Comparison of ENCODE assay signal across 30 cellular contexts in the genomic region with DNA sequence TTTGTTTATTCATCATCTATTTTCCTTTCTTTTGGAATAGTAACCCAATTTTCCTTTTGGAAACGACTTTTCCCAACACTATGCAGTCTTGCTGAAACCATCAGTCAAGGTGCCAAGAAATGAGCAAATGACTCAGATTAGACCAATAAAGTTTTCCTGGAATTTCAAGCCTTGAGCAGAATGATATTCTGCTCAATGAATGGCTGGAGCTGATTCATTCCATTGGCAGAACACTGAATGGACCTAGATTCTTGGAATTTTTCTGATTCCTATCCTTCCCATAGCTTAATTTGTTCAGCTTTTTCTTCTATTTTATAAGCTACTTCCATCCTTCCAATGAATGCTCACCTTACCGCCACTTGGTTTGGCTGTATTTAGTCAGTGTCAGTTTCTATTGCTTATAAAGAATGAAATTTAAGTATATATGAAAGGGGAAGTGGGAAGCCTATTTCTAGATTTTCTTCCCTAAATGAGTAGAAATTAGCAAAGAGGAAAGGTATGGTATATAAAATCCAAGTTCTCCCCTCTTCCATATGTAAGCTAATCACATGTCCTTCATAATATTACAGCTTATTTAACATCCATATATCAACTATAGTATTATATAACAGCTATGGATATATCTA.
DNase-seq lines count a peak whose midpoint lies in the region; FAIRE-seq and TF ChIP-seq lines count a peak whose summit lies in the region.
"Had no signal": no experiment of that assay in that cellular context is flagged by ENCODE, and none has a peak within 500 bp of the region (broad histone marks: within the 10 kb centered on the region; RNA-seq: fewer than 3 reads in every experiment).

No MANE protein-coding gene starts in this region.

- FAIRE-seq in HTR-8/SVneo (lab: Jason Lieb, UNC) (peak; percentile 86), astrocyte (lab: Jason Lieb, UNC) (no peak)
- FAIRE-seq: pancreas had no signal

- H3K4me2 ChIP-seq in astrocyte (ENCODE audit: low read length) (no peak overlapping the region), osteoblast (ENCODE audit: insufficient read depth, low read length) (no peak overlapping the region)

- TF ChIP-seq CTCF in astrocyte (IDR thresholded peaks at IDR 0.05; ENCODE audit: insufficient read depth, low read depth, low read length) (no peak), osteoblast (IDR thresholded peaks at IDR 0.05; ENCODE audit: extremely low read depth, low read depth, low read length) (no peak)

- no peaks in the 10 kb centered on the region for H3K9me3 ChIP-seq in astrocyte (ENCODE audit: insufficient read depth, low read depth, low read length)
- H3K9me3 ChIP-seq in osteoblast (ENCODE audit: low read depth, low read length): no peaks in the 10 kb centered on the region
- H3K9me3 ChIP-seq: pancreas had no signal

- no peaks in the 10 kb centered on the region for H3K36me3 ChIP-seq in astrocyte (ENCODE audit: insufficient read depth, low read length)
- H3K36me3 ChIP-seq in osteoblast (ENCODE audit: insufficient read depth, low read length): no peaks in the 10 kb centered on the region
- H3K36me3 ChIP-seq: heart right ventricle, pancreas, right atrium auricular region, spleen had no signal

- H3K27me3 Mint-ChIP-seq in astrocyte (ENCODE audit: low read depth, unreplicated experiment): no peaks in the 10 kb centered on the region
- H3K27me3 Mint-ChIP-seq: activated CD8-positive, alpha-beta memory T cell treated with anti-CD3 and anti-CD28 coated beads, Interleukin-2, amount 10 ng/mL, durations not matched to agents 7 days and 5 days; activated naive CD4-positive, alpha-beta T cell treated with anti-CD3 and anti-CD28 coated beads, Interleukin-2, amount 10 ng/mL, durations not matched to agents 7 days and 5 days; type B pancreatic cell had no signal

- H3K79me2 ChIP-seq in astrocyte (ENCODE audit: insufficient read depth, low read length): no peaks in the 10 kb centered on the region
- H3K79me2 ChIP-seq in osteoblast (ENCODE audit: insufficient read depth, low read length): no peaks in the 10 kb centered on the region

- no peaks in the 10 kb centered on the region for H4K20me1 ChIP-seq in astrocyte (ENCODE audit: insufficient read depth, low read length)
- H4K20me1 ChIP-seq in osteoblast (ENCODE audit: insufficient read depth, low read length): no peaks in the 10 kb centered on the region

- no peak overlapping the region for H3K4me3 Mint-ChIP-seq in astrocyte (ENCODE audit: unreplicated experiment)
- H3K4me3 Mint-ChIP-seq: activated B cell treated with CpG ODN at 0.5 μM for 24 hours; activated CD8-positive, alpha-beta memory T cell treated with anti-CD3 and anti-CD28 coated beads, Interleukin-2, amount 10 ng/mL, durations not matched to agents 7 days and 5 days; activated naive CD4-positive, alpha-beta T cell treated with anti-CD3 and anti-CD28 coated beads, Interleukin-2, amount 10 ng/mL, durations not matched to agents 7 days and 5 days; CD4-positive, alpha-beta memory T cell; type B pancreatic cell had no signal

- H3K4me1 Mint-ChIP-seq in astrocyte (ENCODE audit: low read depth, unreplicated experiment): no peaks in the 10 kb centered on the region
- H3K4me1 Mint-ChIP-seq: activated B cell treated with CpG ODN at 0.5 μM for 24 hours; activated CD8-positive, alpha-beta memory T cell treated with anti-CD3 and anti-CD28 coated beads, Interleukin-2, amount 10 ng/mL, durations not matched to agents 7 days and 5 days; activated naive CD4-positive, alpha-beta T cell treated with anti-CD3 and anti-CD28 coated beads, Interleukin-2, amount 10 ng/mL, durations not matched to agents 7 days and 5 days; CD4-positive, alpha-beta memory T cell had no signal

- H3K4me3 ChIP-seq in astrocyte (ENCODE audit: insufficient read depth, low read depth, low read length) (no peak overlapping the region), osteoblast (ENCODE audit: insufficient read depth, low read length) (no peak overlapping the region)
- H3K4me3 ChIP-seq: coronary artery, heart right ventricle, pancreas, right atrium auricular region, spleen had no signal

- no peak overlapping the region for H3K27ac Mint-ChIP-seq in astrocyte (ENCODE audit: unreplicated experiment)
- H3K27ac Mint-ChIP-seq: activated B cell treated with CpG ODN at 0.5 μM for 24 hours; activated CD8-positive, alpha-beta memory T cell treated with anti-CD3 and anti-CD28 coated beads, Interleukin-2, amount 10 ng/mL, durations not matched to agents 7 days and 5 days; activated naive CD4-positive, alpha-beta T cell treated with anti-CD3 and anti-CD28 coated beads, Interleukin-2, amount 10 ng/mL, durations not matched to agents 7 days and 5 days; CD4-positive, alpha-beta memory T cell; type B pancreatic cell had no signal

- H3K4me1 ChIP-seq in astrocyte (ENCODE audit: insufficient read depth, low read length) (no peaks in the 10 kb centered on the region), osteoblast (ENCODE audit: insufficient read depth, low read length) (no peaks in the 10 kb centered on the region)
- H3K4me1 ChIP-seq: heart right ventricle, pancreas, right atrium auricular region, spleen had no signal

- H3K27me3 ChIP-seq in astrocyte (ENCODE audit: insufficient read depth, low read length) (no peaks in the 10 kb centered on the region), osteoblast (ENCODE audit: insufficient read depth, low read length) (no peaks in the 10 kb centered on the region)
- H3K27me3 ChIP-seq: heart right ventricle, pancreas, right atrium auricular region, spleen had no signal

- H3K9ac ChIP-seq in astrocyte (ENCODE audit: low read length): no peak overlapping the region

- DNase-seq in EH (ENCODE audit: low read depth) (peak; percentile 37), HTR-8/SVneo (ENCODE audit: insufficient read length, low spot score) (peak; percentile 29), astrocyte (ENCODE audit: low read depth) (peak; percentile 29), osteoblast (ENCODE audit: insufficient read length, low spot score, missing footprints) (peak; percentile 11), CD1c-positive myeloid dendritic cell (ENCODE audit: extremely low spot score) (no peak), UCSD-AML1 (lab: John Stamatoyannopoulos, UW; ENCODE audit: unreplicated experiment) (no peak)
- DNase-seq in stimulated activated CD4-positive, alpha-beta T cell treated with anti-CD3 and anti-CD28 coated beads, Interleukin-2, amount 100 ng/mL, for 24 hours: no peak
- DNase-seq: activated B cell treated with CpG ODN at 0.5 μM for 24 hours; activated CD8-positive, alpha-beta memory T cell treated with anti-CD3 and anti-CD28 coated beads, Interleukin-2, amount 10 ng/mL, durations not matched to agents 7 days and 5 days; activated naive CD4-positive, alpha-beta T cell treated with anti-CD3 and anti-CD28 coated beads, Interleukin-2, amount 10 ng/mL, durations not matched to agents 7 days and 5 days; amniotic stem cell; CD4-positive, alpha-beta memory T cell; effector memory CD4-positive, alpha-beta T cell; foreskin melanocyte; HCEC 1CT; heart right ventricle; KBM-7; left cardiac atrium; NCI-H1694; NCI-H524 treated with DMSO at 0.1 percent for 48 hours; NK-92 treated with Interleukin-12 subunit alpha and Interleukin-12 subunit beta, amount 100 ng/mL, for 24 hours; pancreas; SHP77 treated with DMSO at 0.1 percent for 48 hours; spleen; stimulated activated CD4-positive, alpha-beta T cell treated with anti-CD3 and anti-CD28 coated beads, Interleukin-4, amount 100 ng/mL, for 1 hour; substantia nigra; T-helper 9 cell had no signal

- no peaks in the 10 kb centered on the region for H3K36me3 Mint-ChIP-seq in astrocyte (ENCODE audit: low read depth, unreplicated experiment)
- H3K36me3 Mint-ChIP-seq: activated CD8-positive, alpha-beta memory T cell treated with anti-CD3 and anti-CD28 coated beads, Interleukin-2, amount 10 ng/mL, durations not matched to agents 7 days and 5 days; activated naive CD4-positive, alpha-beta T cell treated with anti-CD3 and anti-CD28 coated beads, Interleukin-2, amount 10 ng/mL, durations not matched to agents 7 days and 5 days; CD4-positive, alpha-beta memory T cell; type B pancreatic cell had no signal

- peaks cover 2% of the 10 kb centered on the region for H3K9me3 Mint-ChIP-seq in astrocyte (ENCODE audit: unreplicated experiment)
- H3K9me3 Mint-ChIP-seq: activated naive CD4-positive, alpha-beta T cell treated with anti-CD3 and anti-CD28 coated beads, Interleukin-2, amount 10 ng/mL, durations not matched to agents 7 days and 5 days had no signal

- H3K27ac ChIP-seq in astrocyte (ENCODE audit: low read depth, low read length): no peak overlapping the region
- no peak overlapping the region for H3K27ac ChIP-seq in osteoblast (ENCODE audit: low read depth, low read length)
- H3K27ac ChIP-seq: coronary artery, heart right ventricle, pancreas, right atrium auricular region, spleen had no signal

- no peak overlapping the region for H2AFZ ChIP-seq in astrocyte (ENCODE audit: low read depth, low read length)
- no peak overlapping the region for H2AFZ ChIP-seq in osteoblast (ENCODE audit: low read length)

Comparison
In these comparisons a context has a peak if more than half of its experiments do, and no peak if none do; other contexts are left out.
1. DNase-seq: peak in EH (single experiment), HTR-8/SVneo (single experiment), astrocyte (single experiment) and osteoblast (single experiment); none in stimulated activated CD4-positive, alpha-beta T cell treated with anti-CD3 and anti-CD28 coated beads, Interleukin-2, amount 100 ng/mL, for 24 hours (0 of 2), CD1c-positive myeloid dendritic cell (single experiment) and UCSD-AML1 (single experiment).